ENCODE assay signal across 31 cellular contexts in the genomic region with DNA sequence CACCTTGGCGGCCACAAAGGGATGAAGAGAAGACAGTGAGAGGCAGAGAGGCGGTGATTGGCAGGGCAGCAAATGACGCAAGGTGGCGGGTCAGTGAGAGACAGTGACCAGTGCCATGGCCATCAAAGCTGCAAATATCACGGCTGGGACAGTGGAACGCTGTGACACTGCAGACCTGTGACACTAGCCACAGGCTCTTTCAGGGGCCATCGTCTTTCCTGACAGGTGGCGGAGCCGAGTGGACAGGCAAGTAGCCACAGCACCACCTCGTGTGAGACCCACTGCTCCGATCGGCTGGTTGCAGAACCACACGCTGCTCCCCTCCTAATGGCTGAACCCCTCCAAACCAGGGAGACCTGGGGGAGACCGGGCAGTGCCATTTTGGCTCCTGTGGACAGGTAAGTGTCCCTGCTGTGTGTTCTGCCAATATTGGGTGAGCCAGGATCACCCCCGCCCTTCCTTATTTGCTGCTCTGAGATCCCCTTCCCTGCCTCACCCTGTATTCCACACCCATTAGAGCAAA. TPM values are rescaled to one million over a fixed set of nuclear protein-coding genes. Genes with fewer than 3 reads are reported as not detected.
"Had no signal": no experiment of that assay in that cellular context is flagged by ENCODE, and none has a peak within 500 bp of the region (broad histone marks: within the 10 kb centered on the region; RNA-seq: fewer than 3 reads in every experiment).

No MANE protein-coding gene starts in this region.

- H3K4me1 Mint-ChIP-seq: central memory CD8-positive, alpha-beta T cell; immature natural killer cell; naive thymus-derived CD8-positive, alpha-beta T cell; neural crest cell; stimulated activated naive CD8-positive, alpha-beta T cell treated with anti-CD3 and anti-CD28 coated beads, Interleukin-15, amount 100 ng/mL, for 72 hours had no signal

- H3K27ac Mint-ChIP-seq: immature natural killer cell; naive thymus-derived CD8-positive, alpha-beta T cell; stimulated activated memory B cell treated with anti-CD40 and anti-IgM and Interleukin-4, amounts not matched to agents 10 μg/mL and 1 μg/mL and 100 μg/mL, for 72 hours; stimulated activated naive CD8-positive, alpha-beta T cell treated with anti-CD3 and anti-CD28 coated beads, Interleukin-15, amount 100 ng/mL, for 72 hours had no signal

- H3K36me3 ChIP-seq: esophagus squamous epithelium, gastroesophageal sphincter, prostate gland, spleen, tibial nerve had no signal

- DNase-seq: effector memory CD4-positive, alpha-beta T cell; esophagus squamous epithelium; foreskin fibroblast; immature natural killer cell; left cardiac atrium; left ventricle myocardium superior; mammary epithelial cell; naive thymus-derived CD8-positive, alpha-beta T cell; occipital lobe; retina; stimulated activated CD4-positive, alpha-beta T cell treated with anti-CD3 and anti-CD28 coated beads, Interleukin-15, amount 100 ng/mL, for 24 hours; stimulated activated CD4-positive, alpha-beta T cell treated with anti-CD3 and anti-CD28 coated beads, Interleukin-1b, Interleukin-23, amount 100 ng/mL, for 48 hours; stimulated activated CD4-positive, alpha-beta T cell treated with anti-CD3 and anti-CD28 coated beads, Interleukin-4, amount 100 ng/mL, for 24 hours; stimulated activated naive CD8-positive, alpha-beta T cell treated with anti-CD3 and anti-CD28 coated beads, Interleukin-15, amount 100 ng/mL, for 72 hours; testis had no signal

- H3K4me3 ChIP-seq: esophagus squamous epithelium, gastroesophageal sphincter, prostate gland, spleen, testis, tibial nerve had no signal

- H3K4me1 ChIP-seq: esophagus squamous epithelium, gastroesophageal sphincter, testis had no signal

- H3K9me3 ChIP-seq: esophagus squamous epithelium, gastroesophageal sphincter, prostate gland, spleen, testis, tibial nerve had no signal

- ATAC-seq: gastroesophageal sphincter; left cardiac atrium; left ventricle myocardium superior; naive thymus-derived CD8-positive, alpha-beta T cell; sciatic nerve; stimulated activated memory B cell treated with anti-CD40 and anti-IgM and Interleukin-4, amounts not matched to agents 10 μg/mL and 1 μg/mL and 100 μg/mL, for 72 hours; stimulated activated naive CD8-positive, alpha-beta T cell treated with anti-CD3 and anti-CD28 coated beads, Interleukin-15, amount 100 ng/mL, for 72 hours had no signal

- H3K36me3 Mint-ChIP-seq: immature natural killer cell; naive thymus-derived CD8-positive, alpha-beta T cell; stimulated activated memory B cell treated with anti-CD40 and anti-IgM and Interleukin-4, amounts not matched to agents 10 μg/mL and 1 μg/mL and 100 μg/mL, for 72 hours had no signal

- FAIRE-seq: keratinocyte had no signal

- H2AFZ ChIP-seq: parathyroid adenoma had no signal

- H3K9me3 Mint-ChIP-seq: central memory CD8-positive, alpha-beta T cell; immature natural killer cell; naive thymus-derived CD8-positive, alpha-beta T cell; neural crest cell; stimulated activated memory B cell treated with anti-CD40 and anti-IgM and Interleukin-4, amounts not matched to agents 10 μg/mL and 1 μg/mL and 100 μg/mL, for 72 hours; stimulated activated naive CD8-positive, alpha-beta T cell treated with anti-CD3 and anti-CD28 coated beads, Interleukin-15, amount 100 ng/mL, for 72 hours had no signal

- H3K27me3 ChIP-seq: testis had no signal

- H3K4me3 Mint-ChIP-seq: central memory CD8-positive, alpha-beta T cell; immature natural killer cell; naive thymus-derived CD8-positive, alpha-beta T cell; neural crest cell; stimulated activated memory B cell treated with anti-CD40 and anti-IgM and Interleukin-4, amounts not matched to agents 10 μg/mL and 1 μg/mL and 100 μg/mL, for 72 hours; stimulated activated naive CD8-positive, alpha-beta T cell treated with anti-CD3 and anti-CD28 coated beads, Interleukin-15, amount 100 ng/mL, for 72 hours had no signal

- H3K9ac ChIP-seq: parathyroid adenoma had no signal

- H3K27ac ChIP-seq: epithelial cell of prostate, esophagus squamous epithelium, gastroesophageal sphincter, parathyroid adenoma, prostate gland, spleen, testis, tibial nerve had no signal

RNA-seq across cellular contexts. Expression of gene SLC22A31, which starts 9.2 kb away (rescaled TPM):
- total RNA-seq: esophagus squamous epithelium; gastroesophageal sphincter; left ventricle myocardium superior; mononuclear cell; naive thymus-derived CD8-positive, alpha-beta T cell; occipital lobe; skeletal muscle tissue; subcutaneous adipose tissue had no signal
- polyA plus RNA-seq: immature natural killer cell; keratinocyte; mammary epithelial cell; naive thymus-derived CD8-positive, alpha-beta T cell had no signal

RNA-seq across cellular contexts. Expression of gene CDH15, which starts 38.0 kb away (rescaled TPM):
- total RNA-seq: esophagus squamous epithelium; left ventricle myocardium superior; mesenteric fat pad; mononuclear cell; naive thymus-derived CD8-positive, alpha-beta T cell; neural crest cell; subcutaneous adipose tissue; ureter had no signal
- polyA plus RNA-seq: immature natural killer cell; keratinocyte; mammary epithelial cell; naive thymus-derived CD8-positive, alpha-beta T cell had no signal
